Comparison of ENCODE assay signal across 8 cellular contexts in the genomic region with DNA sequence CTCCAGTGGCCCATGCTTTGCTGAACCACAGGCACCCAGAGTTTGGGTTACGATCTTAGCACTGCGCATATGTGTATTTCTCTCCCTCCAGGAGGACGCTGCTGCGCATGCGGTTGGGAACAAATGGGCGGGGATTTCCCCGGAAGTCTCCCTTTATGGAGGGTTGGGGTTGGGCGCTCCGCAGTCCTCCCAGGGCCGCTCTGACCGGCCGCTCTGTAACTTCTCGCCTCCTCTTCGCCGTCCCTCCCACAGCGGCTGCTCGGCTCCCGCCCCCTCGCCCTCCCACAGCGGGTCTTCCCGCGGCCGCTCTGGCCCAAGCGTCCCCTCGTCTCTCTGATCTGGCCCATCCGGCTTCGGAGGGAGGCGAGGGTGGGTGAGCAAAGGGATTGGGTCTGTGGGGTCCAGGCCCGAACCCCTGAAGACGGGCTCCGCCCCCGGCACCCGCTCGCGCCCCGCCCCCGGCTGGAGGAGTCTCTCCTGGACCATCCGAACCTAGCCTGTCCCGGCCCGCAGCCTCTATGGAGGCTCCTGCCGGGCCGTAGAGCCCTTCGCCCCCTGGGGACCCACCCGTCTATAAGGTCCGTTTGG. TPM values are rescaled to one million over a fixed set of nuclear protein-coding genes. Genes with fewer than 3 reads are reported as not detected.
DNase-seq lines count a peak whose midpoint lies in the region; ATAC-seq and TF ChIP-seq lines count a peak whose summit lies in the region.

A gene with protein sequence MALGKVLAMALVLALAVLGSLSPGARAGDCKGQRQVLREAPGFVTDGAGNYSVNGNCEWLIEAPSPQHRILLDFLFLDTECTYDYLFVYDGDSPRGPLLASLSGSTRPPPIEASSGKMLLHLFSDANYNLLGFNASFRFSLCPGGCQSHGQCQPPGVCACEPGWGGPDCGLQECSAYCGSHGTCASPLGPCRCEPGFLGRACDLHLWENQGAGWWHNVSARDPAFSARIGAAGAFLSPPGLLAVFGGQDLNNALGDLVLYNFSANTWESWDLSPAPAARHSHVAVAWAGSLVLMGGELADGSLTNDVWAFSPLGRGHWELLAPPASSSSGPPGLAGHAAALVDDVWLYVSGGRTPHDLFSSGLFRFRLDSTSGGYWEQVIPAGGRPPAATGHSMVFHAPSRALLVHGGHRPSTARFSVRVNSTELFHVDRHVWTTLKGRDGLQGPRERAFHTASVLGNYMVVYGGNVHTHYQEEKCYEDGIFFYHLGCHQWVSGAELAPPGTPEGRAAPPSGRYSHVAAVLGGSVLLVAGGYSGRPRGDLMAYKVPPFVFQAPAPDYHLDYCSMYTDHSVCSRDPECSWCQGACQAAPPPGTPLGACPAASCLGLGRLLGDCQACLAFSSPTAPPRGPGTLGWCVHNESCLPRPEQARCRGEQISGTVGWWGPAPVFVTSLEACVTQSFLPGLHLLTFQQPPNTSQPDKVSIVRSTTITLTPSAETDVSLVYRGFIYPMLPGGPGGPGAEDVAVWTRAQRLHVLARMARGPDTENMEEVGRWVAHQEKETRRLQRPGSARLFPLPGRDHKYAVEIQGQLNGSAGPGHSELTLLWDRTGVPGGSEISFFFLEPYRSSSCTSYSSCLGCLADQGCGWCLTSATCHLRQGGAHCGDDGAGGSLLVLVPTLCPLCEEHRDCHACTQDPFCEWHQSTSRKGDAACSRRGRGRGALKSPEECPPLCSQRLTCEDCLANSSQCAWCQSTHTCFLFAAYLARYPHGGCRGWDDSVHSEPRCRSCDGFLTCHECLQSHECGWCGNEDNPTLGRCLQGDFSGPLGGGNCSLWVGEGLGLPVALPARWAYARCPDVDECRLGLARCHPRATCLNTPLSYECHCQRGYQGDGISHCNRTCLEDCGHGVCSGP (N-terminal part only) (plus strand): TSS at position 328 of the 588 bp plus-strand sequence. CDS start 609 bp downstream, outside the sequence.

- no peaks in the 10 kb centered on the region for H3K36me3 ChIP-seq in liver (ENCODE audit: control insufficient read depth in 4 of 4, insufficient read depth in 3 of 4, low read depth in 1 of 4, low read length in 3 of 4)

- DNase-seq in CD1c-positive myeloid dendritic cell (ENCODE audit: extremely low spot score) (peak; percentile 99), NCI-H748 treated with DMSO at 0.1 percent for 48 hours (lab: John Stamatoyannopoulos, UW) (peak; percentile 100), dorsolateral prefrontal cortex (peak; percentile 94 to 99 (median 98))
- peak; percentile 99 to 100 for DNase-seq in activated CD4-positive, alpha-beta T cell treated with anti-CD3 and anti-CD28 coated beads, Interleukin-2, amount 50 U/mL, for 48 hours
- DNase-seq in stimulated activated CD4-positive, alpha-beta T cell treated with anti-CD3 and anti-CD28 coated beads, Interleukin-4, amount 100 ng/mL, for 24 hours, result peak; percentile 99

- H3K27ac ChIP-seq in dorsolateral prefrontal cortex (peak within 1 kb of the TSS in 55 of 59 donors; percentile 21 to 90 (median 77)), liver (ENCODE audit: low read depth in 1 of 2, low read length in 2 of 2) (peak within 1 kb of the TSS; percentile 36 to 55)

- H3K4me1 ChIP-seq in liver (ENCODE audit: control insufficient read depth in 4 of 4, insufficient read depth in 4 of 4, low read length in 3 of 4), result peaks cover 10 to 30% (median 20%) of the 10 kb centered on the region in 4 donors

- H3K9me3 ChIP-seq in liver (ENCODE audit: control insufficient read depth in 4 of 4, low read length in 3 of 4), result no peaks in the 10 kb centered on the region

- TF ChIP-seq CTCF in dorsolateral prefrontal cortex (IDR thresholded peaks at IDR 0.05 in 54 of 56, conservative IDR thresholded peaks at IDR 0.05 in 2 of 56; ENCODE audit: low read depth in 1 of 56, partially characterized antibody in 56 of 56) (peak in 54 of 56 donors; percentile 77 to 98 (median 92)), liver (IDR thresholded peaks at IDR 0.05; ENCODE audit: low read depth, low read length, missing input control) (peak; percentile 88)

- H3K27me3 ChIP-seq in dorsolateral prefrontal cortex (no peaks in the 10 kb centered on the region), liver (ENCODE audit: control insufficient read depth in 4 of 4, insufficient read depth in 4 of 4, low read length in 3 of 4) (no peaks in the 10 kb centered on the region)

- TF ChIP-seq RAD21 in liver (IDR thresholded peaks at IDR 0.05), result peak; percentile 88 to 89

- peak; percentile 92 for ATAC-seq in GM19372 (IDR thresholded peaks at IDR 0.05; ENCODE audit: low read depth, unreplicated experiment)
- ATAC-seq in HG03558 (IDR thresholded peaks at IDR 0.05; ENCODE audit: extremely low read depth, unreplicated experiment), result peak; percentile 83

- H3K9ac ChIP-seq in liver (ENCODE audit: low read depth in 1 of 2, low read length in 2 of 2), result peak within 1 kb of the TSS; percentile 78 to 83

- H3K4me3 ChIP-seq in dorsolateral prefrontal cortex, result peak within 1 kb of the TSS; percentile 53 to 100 (median 92)
- peak within 1 kb of the TSS; percentile 76 to 95 (median 77) for H3K4me3 ChIP-seq in liver (ENCODE audit: low read depth in 1 of 3, low read length in 3 of 3)

- under 1% methylated on average over 45 of the region's 45 CpGs for WGBS in liver

- intact Hi-C loops in dorsolateral prefrontal cortex (cut with DNase I), result loop anchor here (1.0 to 10.0 kb wide), 6 partner anchors 41 to 191 kb away; a partner anchor contains a TSS

TF ChIP-seq in liver, 16 proteins besides CTCF, POLR2A, EP300 and RAD21:
- TF ChIP-seq TAF1 (conservative IDR thresholded peaks at IDR 0.05) (peak; percentile 58), EGR1 (IDR thresholded peaks at IDR 0.05; ENCODE audit: low read depth in 2 of 2) (peak in 1 of 2 donors; percentile 66), FOXA2 (IDR thresholded peaks at IDR 0.05) (no peak), FOXA1 (IDR thresholded peaks at IDR 0.05) (no peak), JUND (IDR thresholded peaks at IDR 0.05) (no peak), HNF4G (IDR thresholded peaks at IDR 0.05) (no peak), GABPA (IDR thresholded peaks at IDR 0.05 in 1 of 2, conservative IDR thresholded peaks at IDR 0.05 in 1 of 2) (peak; percentile 54 to 89), SP1 (IDR thresholded peaks at IDR 0.05) (peak; percentile 77), HNF4A (conservative IDR thresholded peaks at IDR 0.05) (peak in 1 of 2 donors; percentile 3), RXRA (IDR thresholded peaks at IDR 0.05) (peak; percentile 48 to 49), NR2F2 (IDR thresholded peaks at IDR 0.05) (peak; percentile 59), YY1 (IDR thresholded peaks at IDR 0.05) (peak; percentile 84)
- TF ChIP-seq, protein P1, sequence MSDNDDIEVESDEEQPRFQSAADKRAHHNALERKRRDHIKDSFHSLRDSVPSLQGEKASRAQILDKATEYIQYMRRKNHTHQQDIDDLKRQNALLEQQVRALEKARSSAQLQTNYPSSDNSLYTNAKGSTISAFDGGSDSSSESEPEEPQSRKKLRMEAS (IDR thresholded peaks at IDR 0.05), result peak; percentile 74
- TF ChIP-seq, protein P2, sequence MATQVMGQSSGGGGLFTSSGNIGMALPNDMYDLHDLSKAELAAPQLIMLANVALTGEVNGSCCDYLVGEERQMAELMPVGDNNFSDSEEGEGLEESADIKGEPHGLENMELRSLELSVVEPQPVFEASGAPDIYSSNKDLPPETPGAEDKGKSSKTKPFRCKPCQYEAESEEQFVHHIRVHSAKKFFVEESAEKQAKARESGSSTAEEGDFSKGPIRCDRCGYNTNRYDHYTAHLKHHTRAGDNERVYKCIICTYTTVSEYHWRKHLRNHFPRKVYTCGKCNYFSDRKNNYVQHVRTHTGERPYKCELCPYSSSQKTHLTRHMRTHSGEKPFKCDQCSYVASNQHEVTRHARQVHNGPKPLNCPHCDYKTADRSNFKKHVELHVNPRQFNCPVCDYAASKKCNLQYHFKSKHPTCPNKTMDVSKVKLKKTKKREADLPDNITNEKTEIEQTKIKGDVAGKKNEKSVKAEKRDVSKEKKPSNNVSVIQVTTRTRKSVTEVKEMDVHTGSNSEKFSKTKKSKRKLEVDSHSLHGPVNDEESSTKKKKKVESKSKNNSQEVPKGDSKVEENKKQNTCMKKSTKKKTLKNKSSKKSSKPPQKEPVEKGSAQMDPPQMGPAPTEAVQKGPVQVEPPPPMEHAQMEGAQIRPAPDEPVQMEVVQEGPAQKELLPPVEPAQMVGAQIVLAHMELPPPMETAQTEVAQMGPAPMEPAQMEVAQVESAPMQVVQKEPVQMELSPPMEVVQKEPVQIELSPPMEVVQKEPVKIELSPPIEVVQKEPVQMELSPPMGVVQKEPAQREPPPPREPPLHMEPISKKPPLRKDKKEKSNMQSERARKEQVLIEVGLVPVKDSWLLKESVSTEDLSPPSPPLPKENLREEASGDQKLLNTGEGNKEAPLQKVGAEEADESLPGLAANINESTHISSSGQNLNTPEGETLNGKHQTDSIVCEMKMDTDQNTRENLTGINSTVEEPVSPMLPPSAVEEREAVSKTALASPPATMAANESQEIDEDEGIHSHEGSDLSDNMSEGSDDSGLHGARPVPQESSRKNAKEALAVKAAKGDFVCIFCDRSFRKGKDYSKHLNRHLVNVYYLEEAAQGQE (IDR thresholded peaks at IDR 0.05), result peak; percentile 51
- TF ChIP-seq, protein P3, sequence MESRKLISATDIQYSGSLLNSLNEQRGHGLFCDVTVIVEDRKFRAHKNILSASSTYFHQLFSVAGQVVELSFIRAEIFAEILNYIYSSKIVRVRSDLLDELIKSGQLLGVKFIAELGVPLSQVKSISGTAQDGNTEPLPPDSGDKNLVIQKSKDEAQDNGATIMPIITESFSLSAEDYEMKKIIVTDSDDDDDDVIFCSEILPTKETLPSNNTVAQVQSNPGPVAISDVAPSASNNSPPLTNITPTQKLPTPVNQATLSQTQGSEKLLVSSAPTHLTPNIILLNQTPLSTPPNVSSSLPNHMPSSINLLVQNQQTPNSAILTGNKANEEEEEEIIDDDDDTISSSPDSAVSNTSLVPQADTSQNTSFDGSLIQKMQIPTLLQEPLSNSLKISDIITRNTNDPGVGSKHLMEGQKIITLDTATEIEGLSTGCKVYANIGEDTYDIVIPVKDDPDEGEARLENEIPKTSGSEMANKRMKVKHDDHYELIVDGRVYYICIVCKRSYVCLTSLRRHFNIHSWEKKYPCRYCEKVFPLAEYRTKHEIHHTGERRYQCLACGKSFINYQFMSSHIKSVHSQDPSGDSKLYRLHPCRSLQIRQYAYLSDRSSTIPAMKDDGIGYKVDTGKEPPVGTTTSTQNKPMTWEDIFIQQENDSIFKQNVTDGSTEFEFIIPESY (IDR thresholded peaks at IDR 0.05), result peak; percentile 70
- TF ChIP-seq, protein P4, sequence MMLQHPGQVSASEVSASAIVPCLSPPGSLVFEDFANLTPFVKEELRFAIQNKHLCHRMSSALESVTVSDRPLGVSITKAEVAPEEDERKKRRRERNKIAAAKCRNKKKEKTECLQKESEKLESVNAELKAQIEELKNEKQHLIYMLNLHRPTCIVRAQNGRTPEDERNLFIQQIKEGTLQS (IDR thresholded peaks at IDR 0.05), result no peak

RNA-seq across cellular contexts. Expression of the gene that starts here (rescaled TPM):
- total RNA-seq in dorsolateral prefrontal cortex, result 100 to 1,000 TPM in 87 of 120 experiments, 10 to 100 TPM in 33; 53.4 to 167 (median 109) TPM
- 10 to 100 TPM; 12.1 to 13.7 TPM for total RNA-seq in liver
- 1 to 10 TPM; 1.2 to 6.7 TPM for polyA plus RNA-seq in liver

Comparison
In these comparisons a context has a peak if more than half of its experiments do, and no peak if none do; other contexts are left out.
1. Peak in every context shown above with its lines: DNase-seq, ATAC-seq, H3K4me3 ChIP-seq and H3K27ac ChIP-seq.